ENCODE assay signal across 1 cellular context in genomic region chr1:160101037-160101716, GRCh38.
TF ChIP-seq lines count a peak whose summit lies in the region.

No MANE protein-coding gene starts in this region.

TF ChIP-seq in K562, 482 proteins besides CTCF, POLR2A, EP300 and RAD21 (continued from another document):
- peak; percentile 48; the same call in 1 of the 2 replicates for TF ChIP-seq ZNF592 (IDR thresholded peaks at IDR 0.05)
TF ChIP-seq in K562: peak in this region for 62.
